Comparison of ENCODE assay signal across 15 cellular contexts in the genomic region with DNA sequence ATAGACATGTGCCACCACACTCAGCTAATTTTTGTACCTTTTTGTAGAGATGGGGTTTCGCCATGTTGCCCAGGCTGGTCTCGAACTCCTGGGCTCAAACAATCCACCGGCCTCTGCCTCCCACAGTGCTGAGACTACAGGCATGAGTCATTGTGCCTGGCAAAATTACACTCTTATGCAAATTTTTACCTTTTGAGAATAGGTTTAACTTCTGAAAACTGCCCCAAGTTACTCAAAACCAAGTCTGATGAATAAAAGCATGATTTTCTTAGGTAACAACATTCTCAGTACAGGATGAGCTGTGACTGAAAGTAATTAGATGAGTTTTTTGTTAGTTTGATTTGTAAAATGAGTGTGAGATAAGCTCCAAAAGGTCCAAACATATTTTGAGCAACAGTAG.
A peak's percentile ranks its signal among the peaks of the same experiment; 100 is the strongest.
DNase-seq lines count a peak whose midpoint lies in the region; ATAC-seq lines count a peak whose summit lies in the region.
"Had no signal": no experiment of that assay in that cellular context is flagged by ENCODE, and none has a peak within 500 bp of the region (broad histone marks: within the 10 kb centered on the region; RNA-seq: fewer than 3 reads in every experiment).

No MANE protein-coding gene starts in this region.

- no peak for DNase-seq in activated naive CD8-positive, alpha-beta T cell treated with anti-CD3 and anti-CD28 coated beads for 36 hours
- peak; percentile 8 for DNase-seq in T-helper 2 cell treated with Interferon-gamma antibody and Interleukin-4, amounts not matched to agents 5 μg/mL and 100 μg/mL, for 36 hours (ENCODE audit: low spot score)
- DNase-seq in stimulated activated naive B cell treated with anti-CD40 and anti-IgM and Interleukin-4, amounts not matched to agents 10 μg/mL and 1 μg/mL and 100 μg/mL, for 72 hours = no peak
- DNase-seq in hepatic stellate cell (ENCODE audit: low spot score) = no peak
- DNase-seq: cortex of kidney, islet precursor cell, NCI-H1694, NCI-H446 treated with DMSO at 0.1 percent for 48 hours, SK-N-SH, uterus had no signal

- ATAC-seq in HG02610 (IDR thresholded peaks at IDR 0.05; ENCODE audit: unreplicated experiment) (peak; percentile 90), GM18909 (IDR thresholded peaks at IDR 0.05; ENCODE audit: poor library complexity, unreplicated experiment) (no peak), HG02798 (IDR thresholded peaks at IDR 0.05; ENCODE audit: poor library complexity, unreplicated experiment) (no peak)
- peak; percentile 77 to 88 for ATAC-seq in stimulated activated naive B cell treated with anti-CD40 and anti-IgM and Interleukin-4, amounts not matched to agents 10 μg/mL and 1 μg/mL and 100 μg/mL, for 72 hours (replicated peaks)
- ATAC-seq: sciatic nerve had no signal

- H3K27me3 Mint-ChIP-seq in activated naive CD8-positive, alpha-beta T cell = peaks cover 25% of the 10 kb centered on the region
- peaks cover 38% of the 10 kb centered on the region for H3K27me3 Mint-ChIP-seq in activated naive CD8-positive, alpha-beta T cell treated with anti-CD3 and anti-CD28 coated beads for 36 hours
- H3K27me3 Mint-ChIP-seq in T-helper 2 cell treated with Interferon-gamma antibody and Interleukin-4, amounts not matched to agents 5 μg/mL and 100 μg/mL, for 36 hours (ENCODE audit: low read depth) = no peaks in the 10 kb centered on the region
- H3K27me3 Mint-ChIP-seq in stimulated activated naive B cell treated with anti-CD40 and anti-IgM and Interleukin-4, amounts not matched to agents 10 μg/mL and 1 μg/mL and 100 μg/mL, for 72 hours = peaks cover 36 to 38% of the 10 kb centered on the region in 2 donors

- no peak overlapping the region for H3K4me3 Mint-ChIP-seq in activated naive CD8-positive, alpha-beta T cell
- H3K4me3 Mint-ChIP-seq in activated naive CD8-positive, alpha-beta T cell treated with anti-CD3 and anti-CD28 coated beads for 36 hours = no peak overlapping the region
- no peak overlapping the region for H3K4me3 Mint-ChIP-seq in T-helper 2 cell treated with Interferon-gamma antibody and Interleukin-4, amounts not matched to agents 5 μg/mL and 100 μg/mL, for 36 hours
- H3K4me3 Mint-ChIP-seq in stimulated activated naive B cell treated with anti-CD40 and anti-IgM and Interleukin-4, amounts not matched to agents 10 μg/mL and 1 μg/mL and 100 μg/mL, for 72 hours = no peak overlapping the region

- no peaks in the 10 kb centered on the region for H3K9me3 Mint-ChIP-seq in activated naive CD8-positive, alpha-beta T cell (ENCODE audit: low read depth)
- H3K9me3 Mint-ChIP-seq in activated naive CD8-positive, alpha-beta T cell treated with anti-CD3 and anti-CD28 coated beads for 36 hours = no peaks in the 10 kb centered on the region
- no peaks in the 10 kb centered on the region for H3K9me3 Mint-ChIP-seq in T-helper 2 cell treated with Interferon-gamma antibody and Interleukin-4, amounts not matched to agents 5 μg/mL and 100 μg/mL, for 36 hours
- no peaks in the 10 kb centered on the region for H3K9me3 Mint-ChIP-seq in stimulated activated naive B cell treated with anti-CD40 and anti-IgM and Interleukin-4, amounts not matched to agents 10 μg/mL and 1 μg/mL and 100 μg/mL, for 72 hours

- no peaks in the 10 kb centered on the region for H3K4me1 Mint-ChIP-seq in activated naive CD8-positive, alpha-beta T cell (ENCODE audit: low read depth)
- H3K4me1 Mint-ChIP-seq in activated naive CD8-positive, alpha-beta T cell treated with anti-CD3 and anti-CD28 coated beads for 36 hours = peaks cover 4% of the 10 kb centered on the region
- no peaks in the 10 kb centered on the region for H3K4me1 Mint-ChIP-seq in T-helper 2 cell treated with Interferon-gamma antibody and Interleukin-4, amounts not matched to agents 5 μg/mL and 100 μg/mL, for 36 hours (ENCODE audit: low read depth)
- peaks cover 5 to 6% of the 10 kb centered on the region in 2 donors for H3K4me1 Mint-ChIP-seq in stimulated activated naive B cell treated with anti-CD40 and anti-IgM and Interleukin-4, amounts not matched to agents 10 μg/mL and 1 μg/mL and 100 μg/mL, for 72 hours

- H3K27ac Mint-ChIP-seq in activated naive CD8-positive, alpha-beta T cell = peak overlapping the region; percentile 11
- H3K27ac Mint-ChIP-seq in activated naive CD8-positive, alpha-beta T cell treated with anti-CD3 and anti-CD28 coated beads for 36 hours = no peak overlapping the region
- no peak overlapping the region for H3K27ac Mint-ChIP-seq in T-helper 2 cell treated with Interferon-gamma antibody and Interleukin-4, amounts not matched to agents 5 μg/mL and 100 μg/mL, for 36 hours
- no peak overlapping the region for H3K27ac Mint-ChIP-seq in stimulated activated naive B cell treated with anti-CD40 and anti-IgM and Interleukin-4, amounts not matched to agents 10 μg/mL and 1 μg/mL and 100 μg/mL, for 72 hours

- no peaks in the 10 kb centered on the region for H3K36me3 Mint-ChIP-seq in activated naive CD8-positive, alpha-beta T cell
- H3K36me3 Mint-ChIP-seq in activated naive CD8-positive, alpha-beta T cell treated with anti-CD3 and anti-CD28 coated beads for 36 hours = no peaks in the 10 kb centered on the region
- H3K36me3 Mint-ChIP-seq in T-helper 2 cell treated with Interferon-gamma antibody and Interleukin-4, amounts not matched to agents 5 μg/mL and 100 μg/mL, for 36 hours (ENCODE audit: low read depth) = no peaks in the 10 kb centered on the region
- H3K36me3 Mint-ChIP-seq in stimulated activated naive B cell treated with anti-CD40 and anti-IgM and Interleukin-4, amounts not matched to agents 10 μg/mL and 1 μg/mL and 100 μg/mL, for 72 hours = no peaks in the 10 kb centered on the region

Comparison
In these comparisons a context has a peak if more than half of its experiments do, and no peak if none do; other contexts are left out.
1. ATAC-seq: peak in HG02610 (single experiment) and stimulated activated naive B cell treated with anti-CD40 and anti-IgM and Interleukin-4, amounts not matched to agents 10 μg/mL and 1 μg/mL and 100 μg/mL, for 72 hours (2 of 2); none in GM18909 (single experiment) and HG02798 (single experiment).